ENCODE assay signal across 21 cellular contexts in the genomic region with DNA sequence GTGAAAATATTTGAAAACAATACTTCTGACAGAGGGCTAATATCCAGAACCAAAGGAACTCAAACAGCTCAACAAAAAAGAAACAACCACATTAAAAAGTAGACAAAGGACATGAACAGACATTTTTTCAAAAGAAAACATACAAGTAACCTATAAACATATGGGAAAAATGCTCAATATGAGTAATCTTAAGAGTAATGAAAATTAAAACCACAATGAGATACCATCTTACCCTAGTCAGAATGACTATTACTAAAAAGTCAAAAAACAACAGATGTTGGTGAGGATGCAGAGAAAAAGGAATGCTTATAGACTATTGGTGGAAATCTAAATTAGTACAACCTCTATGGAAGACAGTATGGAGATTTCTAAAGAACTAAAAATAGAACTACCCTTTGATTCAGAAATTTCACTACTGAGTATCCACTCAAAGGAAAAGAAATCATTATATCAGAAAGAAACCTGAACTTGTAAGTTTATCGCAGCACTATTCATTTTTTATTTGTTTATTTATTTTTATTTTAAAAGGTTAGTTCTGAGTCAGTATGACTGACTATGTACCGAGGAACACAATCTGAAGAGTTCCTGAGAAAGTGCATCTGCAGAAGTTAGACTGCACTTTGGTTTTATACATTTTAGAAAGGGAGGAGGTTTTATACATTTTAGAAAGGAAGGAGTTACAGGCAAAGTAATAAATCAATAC.
DNase-seq lines count a peak whose midpoint lies in the region; ATAC-seq, FAIRE-seq and TF ChIP-seq lines count a peak whose summit lies in the region.
"Had no signal": no experiment of that assay in that cellular context is flagged by ENCODE, and none has a peak within 500 bp of the region (broad histone marks: within the 10 kb centered on the region; RNA-seq: fewer than 3 reads in every experiment).

No MANE protein-coding gene starts in this region.

- H3K27me3 Mint-ChIP-seq in Caco-2 (ENCODE audit: insufficient read depth, unreplicated experiment) (no peaks in the 10 kb centered on the region), HFFc6 (ENCODE audit: insufficient read depth) (no peaks in the 10 kb centered on the region), astrocyte (ENCODE audit: low read depth, unreplicated experiment) (peaks cover 2% of the 10 kb centered on the region)
- H3K27me3 Mint-ChIP-seq: activated CD8-positive, alpha-beta memory T cell treated with anti-CD3 and anti-CD28 coated beads, Interleukin-2, amount 10 ng/mL, durations not matched to agents 7 days and 5 days; memory B cell had no signal

- peak overlapping the region; percentile 87 for H3K27ac ChIP-seq in astrocyte (ENCODE audit: low read depth, low read length)
- H3K27ac ChIP-seq: C4-2B, gastrocnemius medialis, RWPE1 had no signal

- H3K9ac ChIP-seq in astrocyte (ENCODE audit: low read length), result peak overlapping the region; percentile 52

- DNase-seq in Caco-2 (no peak), HFFc6 (peak; percentile 87), astrocyte (ENCODE audit: low read depth) (peak; percentile 76), iris pigment epithelial cell (ENCODE audit: low read depth) (peak; percentile 38), AG08395 (ENCODE audit: low spot score) (no peak)
- DNase-seq in stimulated activated CD4-positive, alpha-beta T cell treated with anti-CD3 and anti-CD28 coated beads, Interleukin-4, amount 100 ng/mL, for 24 hours, result no peak
- DNase-seq: activated CD8-positive, alpha-beta memory T cell treated with anti-CD3 and anti-CD28 coated beads, Interleukin-2, amount 10 ng/mL, durations not matched to agents 7 days and 5 days; activated naive CD4-positive, alpha-beta T cell treated with Interleukin-2 at 50 U/mL for 16 hours; effector CD4-positive, alpha-beta T cell; gastrocnemius medialis; NCI-H1048; NCI-H82; stimulated activated CD4-positive, alpha-beta T cell treated with anti-CD3 and anti-CD28 coated beads, Interleukin-1b, Interleukin-23, amount 100 ng/mL, for 48 hours; T-helper 1 cell had no signal

- intact Hi-C loops in Caco-2 (cut with micrococcal nuclease; ENCODE audit: unreplicated experiment), result loop anchor here (2.0 kb wide), 1 partner anchor 46 kb away; no protein-coding TSS in a partner anchor

- H3K4me3 Mint-ChIP-seq in Caco-2 (ENCODE audit: unreplicated experiment) (no peak overlapping the region), HFFc6 (peak overlapping the region; percentile 65), astrocyte (ENCODE audit: unreplicated experiment) (no peak overlapping the region)
- H3K4me3 Mint-ChIP-seq: activated CD8-positive, alpha-beta memory T cell treated with anti-CD3 and anti-CD28 coated beads, Interleukin-2, amount 10 ng/mL, durations not matched to agents 7 days and 5 days; memory B cell; nephron had no signal

- H3K79me2 ChIP-seq in astrocyte (ENCODE audit: insufficient read depth, low read length), result no peaks in the 10 kb centered on the region

- H3K4me1 Mint-ChIP-seq in Caco-2 (ENCODE audit: low read depth, unreplicated experiment), result peaks cover 20% of the 10 kb centered on the region
- H3K4me1 Mint-ChIP-seq in HFFc6 (ENCODE audit: low read depth), result peaks cover 48% of the 10 kb centered on the region
- peaks cover 11% of the 10 kb centered on the region for H3K4me1 Mint-ChIP-seq in astrocyte (ENCODE audit: low read depth, unreplicated experiment)
- H3K4me1 Mint-ChIP-seq: memory B cell, nephron had no signal

- H3K36me3 Mint-ChIP-seq in Caco-2 (ENCODE audit: insufficient read depth, unreplicated experiment) (no peaks in the 10 kb centered on the region), HFFc6 (ENCODE audit: low read depth) (peaks cover 24% of the 10 kb centered on the region), astrocyte (ENCODE audit: low read depth, unreplicated experiment) (no peaks in the 10 kb centered on the region)
- H3K36me3 Mint-ChIP-seq: memory B cell had no signal

- ATAC-seq in HG02678 (IDR thresholded peaks at IDR 0.05; ENCODE audit: unreplicated experiment) (no peak), GM19452 (IDR thresholded peaks at IDR 0.05; ENCODE audit: unreplicated experiment) (no peak)
- ATAC-seq: activated CD8-positive, alpha-beta memory T cell treated with anti-CD3 and anti-CD28 coated beads, Interleukin-2, amount 10 ng/mL, durations not matched to agents 7 days and 5 days; gastrocnemius medialis; HCT116 had no signal

- CTCF ChIA-PET in Caco-2 (lab: Charles Lee), result no interaction called here

- BruUV-seq in Caco-2 (replicated peaks; lab: Mats Ljungman, UMichigan), result no TSS peak

- FAIRE-seq in astrocyte (lab: Jason Lieb, UNC), result peak; percentile 91

- H3K36me3 ChIP-seq in Caco-2 (ENCODE audit: control insufficient read depth, insufficient read depth, low read length) (no peaks in the 10 kb centered on the region), astrocyte (ENCODE audit: insufficient read depth, low read length) (no peaks in the 10 kb centered on the region)
- H3K36me3 ChIP-seq: gastrocnemius medialis had no signal

- POLR2A ChIA-PET in Caco-2 (lab: Charles Lee), result no interaction called here

- H3K27me3 ChIP-seq in Caco-2 (replicated peaks; ENCODE audit: control insufficient read depth, insufficient read depth, low read length) (no peaks in the 10 kb centered on the region), astrocyte (ENCODE audit: insufficient read depth, low read length) (no peaks in the 10 kb centered on the region)
- H3K27me3 ChIP-seq: gastrocnemius medialis had no signal

- TF ChIP-seq CTCF in Caco-2 (IDR thresholded peaks at IDR 0.05; ENCODE audit: insufficient read depth in 1 of 2, low read depth in 1 of 2, low read length in 1 of 2, severe bottlenecking in 1 of 2, unreplicated experiment in 1 of 2), result no peak
- no peak for TF ChIP-seq CTCF in HFFc6 (IDR thresholded peaks at IDR 0.05)
- no peak for TF ChIP-seq CTCF in astrocyte (IDR thresholded peaks at IDR 0.05; ENCODE audit: insufficient read depth, low read depth, low read length)

- H3K4me3 ChIP-seq in Caco-2 (ENCODE audit: low read depth, low read length), result no peak overlapping the region
- no peak overlapping the region for H3K4me3 ChIP-seq in astrocyte (ENCODE audit: insufficient read depth, low read depth, low read length)
- H3K4me3 ChIP-seq: gastrocnemius medialis had no signal

- H2AFZ ChIP-seq in astrocyte (ENCODE audit: low read depth, low read length), result no peak overlapping the region

- H3K9me3 Mint-ChIP-seq in Caco-2 (ENCODE audit: unreplicated experiment), result no peaks in the 10 kb centered on the region
- peaks cover 6% of the 10 kb centered on the region for H3K9me3 Mint-ChIP-seq in HFFc6
- H3K9me3 Mint-ChIP-seq in astrocyte (ENCODE audit: unreplicated experiment), result peaks cover 2% of the 10 kb centered on the region

- H3K9me3 ChIP-seq in Caco-2 (no peaks in the 10 kb centered on the region), astrocyte (ENCODE audit: insufficient read depth, low read depth, low read length) (no peaks in the 10 kb centered on the region)
- H3K9me3 ChIP-seq: gastrocnemius medialis had no signal

- peak overlapping the region; percentile 48 for H3K27ac Mint-ChIP-seq in Caco-2 (ENCODE audit: unreplicated experiment)
- H3K27ac Mint-ChIP-seq in HFFc6, result peak overlapping the region; percentile 93
- peak overlapping the region; percentile 66 for H3K27ac Mint-ChIP-seq in astrocyte (ENCODE audit: unreplicated experiment)
- H3K27ac Mint-ChIP-seq: activated CD8-positive, alpha-beta memory T cell treated with anti-CD3 and anti-CD28 coated beads, Interleukin-2, amount 10 ng/mL, durations not matched to agents 7 days and 5 days; memory B cell; nephron had no signal

- peak overlapping the region; percentile 66 for H3K4me2 ChIP-seq in astrocyte (ENCODE audit: low read length)

- H4K20me1 ChIP-seq in astrocyte (ENCODE audit: insufficient read depth, low read length), result no peaks in the 10 kb centered on the region

- H3K4me1 ChIP-seq in Caco-2 (peaks cover 23% of the 10 kb centered on the region), astrocyte (ENCODE audit: insufficient read depth, low read length) (peaks cover 8% of the 10 kb centered on the region)
- H3K4me1 ChIP-seq: gastrocnemius medialis had no signal

Comparison
In these comparisons a context has a peak if more than half of its experiments do, and no peak if none do; other contexts are left out.
1. DNase-seq: peak in HFFc6 (single experiment), astrocyte (single experiment) and iris pigment epithelial cell (single experiment); none in Caco-2 (0 of 2), AG08395 (single experiment) and stimulated activated CD4-positive, alpha-beta T cell treated with anti-CD3 and anti-CD28 coated beads, Interleukin-4, amount 100 ng/mL, for 24 hours (single experiment).
2. Peak in every context shown above with its lines, with median percentiles within 50 percentile points of each other: H3K27ac Mint-ChIP-seq.